In the genomic region with DNA sequence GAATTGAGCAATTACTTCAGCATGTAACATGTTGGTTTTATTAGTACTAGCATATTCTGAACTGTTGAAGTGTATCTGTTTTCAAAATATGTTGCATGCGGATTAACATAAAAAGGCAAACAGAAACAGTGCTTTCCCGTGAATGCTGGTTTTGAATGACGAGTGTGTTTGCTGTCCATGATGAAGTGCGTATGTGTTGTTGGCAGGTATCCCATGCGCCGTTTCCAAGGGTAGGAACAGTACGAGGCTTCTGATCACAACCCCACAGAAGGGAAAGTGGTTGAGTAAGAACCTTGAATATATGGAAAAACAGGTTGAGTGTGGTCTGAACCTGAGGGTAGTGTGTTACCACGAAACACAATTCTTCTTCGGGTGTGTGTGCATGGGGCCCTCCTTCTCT, we compare ENCODE assay signal across 18 cellular contexts.
A peak's percentile ranks its signal among the peaks of the same experiment; 100 is the strongest.
DNase-seq lines count a peak whose midpoint lies in the region; ATAC-seq and TF ChIP-seq lines count a peak whose summit lies in the region.
"Had no signal": no experiment of that assay in that cellular context is flagged by ENCODE, and none has a peak within 500 bp of the region (broad histone marks: within the 10 kb centered on the region; RNA-seq: fewer than 3 reads in every experiment).

No MANE protein-coding gene starts in this region.

- no peaks in the 10 kb centered on the region for H3K4me1 ChIP-seq in fibroblast of lung (ENCODE audit: control insufficient read depth, extremely low read depth, insufficient read depth, low read length)
- H3K4me1 ChIP-seq: Peyer's patch had no signal

- peak; percentile 76 for DNase-seq in NCI-H748 (lab: John Stamatoyannopoulos, UW; ENCODE audit: unreplicated experiment)
- DNase-seq in NCI-H748 treated with DMSO at 0.1 percent for 48 hours (lab: John Stamatoyannopoulos, UW): no peak
- peak; percentile 7 for DNase-seq in EH (ENCODE audit: low read depth)
- DNase-seq in fibroblast of lung (ENCODE audit: low read depth in 2 of 2): peak in 1 of 2 donors; percentile 90
- DNase-seq in skeletal muscle cell (ENCODE audit: low read depth): peak; percentile 7
- no peak for DNase-seq in ACHN
- DNase-seq: CD4-positive, alpha-beta memory T cell; EL; Karpas-422; MM.1S; NCI-H1417; NCI-H2081; NCI-H345; NCI-H69; Peyer's patch; SIG-M5 had no signal

- no peaks in the 10 kb centered on the region for H4K20me1 ChIP-seq in fibroblast of lung (ENCODE audit: control insufficient read depth, extremely low read depth, insufficient read depth, low read length)

- in situ Hi-C loops in ACHN (cut with HindIII; ENCODE audit: low pct_ligation_motif_present, low pct_unique_long_range_greater_than_20kb, low sequenced_read_pairs): no loop called here

- no peak overlapping the region for H3K4me2 ChIP-seq in fibroblast of lung (ENCODE audit: extremely low read depth, insufficient read depth, low read length)

- ATAC-seq in HG03108 (IDR thresholded peaks at IDR 0.05; ENCODE audit: unreplicated experiment) (no peak), HG03196 (IDR thresholded peaks at IDR 0.05; ENCODE audit: unreplicated experiment) (no peak)

- no peaks in the 10 kb centered on the region for H3K9me3 ChIP-seq in fibroblast of lung (ENCODE audit: control insufficient read depth, insufficient read depth, low read depth, low read length)
- H3K9me3 ChIP-seq: Peyer's patch had no signal

- H3K4me3 ChIP-seq in fibroblast of lung (replicated peaks in 1 of 4; ENCODE audit: control extremely low read depth in 1 of 4, insufficient read depth in 1 of 4, low read depth in 3 of 4, low read length in 4 of 4) (no peak overlapping the region), skeletal muscle cell (ENCODE audit: low read depth, low read length) (no peak overlapping the region)
- H3K4me3 ChIP-seq: Peyer's patch had no signal

- no peak overlapping the region for H3K27ac ChIP-seq in fibroblast of lung (ENCODE audit: insufficient read depth, low read length)
- H3K27ac ChIP-seq: Peyer's patch had no signal

- no peaks in the 10 kb centered on the region for H3K79me2 ChIP-seq in fibroblast of lung (ENCODE audit: control insufficient read depth, insufficient read depth, low read length)

- TF ChIP-seq CTCF in fibroblast of lung (conservative IDR thresholded peaks at IDR 0.05 in 1 of 2, IDR thresholded peaks at IDR 0.05 in 1 of 2; ENCODE audit: low read depth in 1 of 2, low read length in 2 of 2): no peak

- H2AFZ ChIP-seq in fibroblast of lung (ENCODE audit: low read length): peak overlapping the region; percentile 47

- no peaks in the 10 kb centered on the region for H3K36me3 ChIP-seq in fibroblast of lung (ENCODE audit: control insufficient read depth, insufficient read depth, low read length)
- H3K36me3 ChIP-seq: Peyer's patch had no signal

- no peaks in the 10 kb centered on the region for H3K27me3 ChIP-seq in fibroblast of lung (ENCODE audit: control insufficient read depth, insufficient read depth, low read length)
- H3K27me3 ChIP-seq: Peyer's patch had no signal

- H3K9ac ChIP-seq in fibroblast of lung (ENCODE audit: insufficient read depth, low read length): no peak overlapping the region

Comparison
In these comparisons a context has a peak if more than half of its experiments do, and no peak if none do; other contexts are left out.
1. DNase-seq: peak in NCI-H748 (single experiment), EH (single experiment) and skeletal muscle cell (single experiment); none in NCI-H748 treated with DMSO at 0.1 percent for 48 hours (single experiment) and ACHN (single experiment).